Comparison of ENCODE assay signal across 8 cellular contexts in genomic region chr14:61567838-61568571, GRCh38.
DNase-seq lines count a peak whose midpoint lies in the region; ATAC-seq and TF ChIP-seq lines count a peak whose summit lies in the region.

No MANE protein-coding gene starts in this region.

- ATAC-seq in aorta (ENCODE audit: low FRiP score) = no peak

- H3K27ac ChIP-seq in esophagus (ENCODE audit: low read depth in 2 of 2, low read length in 1 of 2) = peak overlapping the region; percentile 71 to 81
- no peak overlapping the region for H3K27ac ChIP-seq in aorta (ENCODE audit: low read depth in 1 of 2, low read length in 2 of 2)

- H3K4me1 Mint-ChIP-seq in activated naive CD4-positive, alpha-beta T cell treated with anti-CD3 and anti-CD28 coated beads, Interleukin-2, amount 50 U/mL, for 24 hours = peaks cover 76% of the 10 kb centered on the region
- peaks cover 92% of the 10 kb centered on the region for H3K4me1 Mint-ChIP-seq in osteocyte (ENCODE audit: unreplicated experiment)

- H3K9me3 Mint-ChIP-seq in activated naive CD4-positive, alpha-beta T cell treated with anti-CD3 and anti-CD28 coated beads, Interleukin-2, amount 50 U/mL, for 24 hours = no peaks in the 10 kb centered on the region
- H3K9me3 Mint-ChIP-seq in osteocyte (ENCODE audit: unreplicated experiment) = peaks cover 3% of the 10 kb centered on the region

- H3K36me3 ChIP-seq in esophagus (ENCODE audit: control insufficient read depth in 2 of 2, insufficient read depth in 2 of 2, low read length in 1 of 2) (no peaks in the 10 kb centered on the region), aorta (ENCODE audit: control insufficient read depth in 1 of 2, insufficient read depth in 2 of 2, low read length in 1 of 2) (no peaks in the 10 kb centered on the region)

- DNase-seq in activated naive CD4-positive, alpha-beta T cell treated with Interleukin-2 at 50 U/mL for 16 hours = no peak
- peak; percentile 27 to 68 for DNase-seq in NCI-H526 (lab: John Stamatoyannopoulos, UW)
- no peak for DNase-seq in osteocyte (ENCODE audit: extremely low spot score, unreplicated experiment)
- no peak for DNase-seq in aorta
- no peak for DNase-seq in COLO829 (ENCODE audit: low spot score)
- no peak for DNase-seq in A172 (ENCODE audit: low spot score)

- WGBS in esophagus, 2 donors = 53 to 60% methylated on average over 13 of the region's 13 CpGs
- 40 to 44% methylated on average over 13 of the region's 13 CpGs for WGBS in aorta, 2 donors

- intact Hi-C loops in aorta (cut with DNase I) = loop anchor here in 1 of 2 donors (10.0 kb wide), 1 partner anchor 127 kb away; the partner anchor contains the start of gene HIF1A

- H3K27me3 ChIP-seq in esophagus (ENCODE audit: control insufficient read depth in 1 of 2, insufficient read depth in 2 of 2, low read length in 2 of 2) = no peaks in the 10 kb centered on the region
- H3K27me3 ChIP-seq in aorta (ENCODE audit: control insufficient read depth in 1 of 2, insufficient read depth in 2 of 2, low read length in 1 of 2) = no peaks in the 10 kb centered on the region

- peak overlapping the region in 1 of 2 donors; percentile 24 for H3K4me3 ChIP-seq in esophagus (ENCODE audit: low read depth in 1 of 2, low read length in 2 of 2)
- no peak overlapping the region for H3K4me3 ChIP-seq in aorta (ENCODE audit: low read length in 2 of 2)

- no peak for TF ChIP-seq CTCF in osteocyte (IDR thresholded peaks at IDR 0.05)

- H3K27me3 Mint-ChIP-seq in activated naive CD4-positive, alpha-beta T cell treated with anti-CD3 and anti-CD28 coated beads, Interleukin-2, amount 50 U/mL, for 24 hours = no peaks in the 10 kb centered on the region
- H3K27me3 Mint-ChIP-seq in osteocyte (ENCODE audit: unreplicated experiment) = no peaks in the 10 kb centered on the region

- no peaks in the 10 kb centered on the region for H3K9me3 ChIP-seq in esophagus (ENCODE audit: control insufficient read depth in 2 of 2, insufficient read depth in 1 of 2, low read depth in 1 of 2, low read length in 1 of 2)
- H3K9me3 ChIP-seq in aorta (ENCODE audit: control insufficient read depth, low read length) = no peaks in the 10 kb centered on the region

- H3K27ac Mint-ChIP-seq in activated naive CD4-positive, alpha-beta T cell treated with anti-CD3 and anti-CD28 coated beads, Interleukin-2, amount 50 U/mL, for 24 hours = peak overlapping the region; percentile 54
- H3K27ac Mint-ChIP-seq in osteocyte (ENCODE audit: unreplicated experiment) = peak overlapping the region; percentile 94

- no peaks in the 10 kb centered on the region for H3K36me3 Mint-ChIP-seq in activated naive CD4-positive, alpha-beta T cell treated with anti-CD3 and anti-CD28 coated beads, Interleukin-2, amount 50 U/mL, for 24 hours
- H3K36me3 Mint-ChIP-seq in osteocyte (ENCODE audit: unreplicated experiment) = no peaks in the 10 kb centered on the region

- H3K4me3 Mint-ChIP-seq in activated naive CD4-positive, alpha-beta T cell treated with anti-CD3 and anti-CD28 coated beads, Interleukin-2, amount 50 U/mL, for 24 hours = peak overlapping the region; percentile 64
- no peak overlapping the region for H3K4me3 Mint-ChIP-seq in osteocyte (ENCODE audit: unreplicated experiment)

- H3K4me1 ChIP-seq in esophagus (ENCODE audit: control insufficient read depth in 2 of 2, insufficient read depth in 2 of 2, low read length in 1 of 2) (peaks cover 14 to 25% of the 10 kb centered on the region in 2 donors), aorta (ENCODE audit: control insufficient read depth in 1 of 2, insufficient read depth in 2 of 2, low read length in 2 of 2) (peaks cover 0 to 2% of the 10 kb centered on the region in 2 donors)

Comparison
In these comparisons a context has a peak if more than half of its experiments do, and no peak if none do; other contexts are left out.
1. DNase-seq: peak in NCI-H526 (2 of 2); none in activated naive CD4-positive, alpha-beta T cell treated with Interleukin-2 at 50 U/mL for 16 hours (single experiment), osteocyte (single experiment), aorta (0 of 2), COLO829 (single experiment) and A172 (single experiment).
2. H3K27ac ChIP-seq: peak in esophagus (2 of 2); none in aorta (0 of 2).